9 cellular contexts compared by ENCODE assay signal in genomic region chr1:39213511-39214002, GRCh38. TPM values are rescaled to one million over a fixed set of nuclear protein-coding genes. Genes with fewer than 3 reads are reported as not detected.
DNase-seq lines count a peak whose midpoint lies in the region; TF ChIP-seq lines count a peak whose summit lies in the region.
"Had no signal": no experiment of that assay in that cellular context is flagged by ENCODE, and none has a peak within 500 bp of the region (broad histone marks: within the 10 kb centered on the region; RNA-seq: fewer than 3 reads in every experiment).

No MANE protein-coding gene starts in this region.

- H4K5ac ChIP-seq in mesendoderm (ENCODE audit: low read length), result no peak overlapping the region

- H3K56ac ChIP-seq in mesendoderm (ENCODE audit: low read length), result peak overlapping the region; percentile 34

- H3K36me3 Mint-ChIP-seq in MCF 10A (ENCODE audit: insufficient read depth, unreplicated experiment), result no peaks in the 10 kb centered on the region

- H3K4me2 ChIP-seq in mesendoderm (ENCODE audit: low read length), result no peak overlapping the region

- no CpG with 5 or more reads among the region's 7 CpGs for WGBS in mesendoderm (ENCODE audit: extremely low coverage, insufficient coverage, low lambda C conversion rate)

- H3K23ac ChIP-seq in mesendoderm (ENCODE audit: low read length), result no peak overlapping the region

- H2BK5ac ChIP-seq in mesendoderm (ENCODE audit: low read length), result no peak overlapping the region

- TF ChIP-seq CTCF in breast epithelium (IDR thresholded peaks at IDR 0.05) (no peak), MCF 10A (IDR thresholded peaks at IDR 0.05; ENCODE audit: unreplicated experiment) (no peak), brain microvascular endothelial cell (IDR thresholded peaks at IDR 0.05; ENCODE audit: low read depth, low read length, missing control alignments) (no peak), uterus (IDR thresholded peaks at IDR 0.05) (no peak)

- in situ Hi-C loops in brain microvascular endothelial cell (cut with HindIII; ENCODE audit: low pct_ligation_motif_present, low sequenced_read_pairs), result no loop called here

- POLR2A ChIA-PET in MCF 10A (lab: Yijun Ruan, JAX), result interaction anchor here (1.0 to 4.9 kb wide), 6 partner anchors 8 to 62 kb away, joined by 3 to 39 read pairs (median 10); partner anchors contain the start of gene MACF1

- H3K9me3 ChIP-seq in breast epithelium (no peaks in the 10 kb centered on the region), uterus (no peaks in the 10 kb centered on the region)

- H3K4me1 ChIP-seq in breast epithelium (peaks cover 0 to 10% of the 10 kb centered on the region in 2 donors), mesendoderm (ENCODE audit: control insufficient read depth, low read depth, low read length) (peaks cover 16% of the 10 kb centered on the region), uterus (peaks cover 5 to 11% of the 10 kb centered on the region in 2 donors)

- H3K27me3 ChIP-seq in breast epithelium (no peaks in the 10 kb centered on the region), brain microvascular endothelial cell (replicated peaks) (no peaks in the 10 kb centered on the region), mesendoderm (ENCODE audit: insufficient read depth, low read length, poor library complexity) (no peaks in the 10 kb centered on the region), uterus (no peaks in the 10 kb centered on the region)

- no TSS peak for BruUV-seq in MCF 10A (replicated peaks; lab: Mats Ljungman, UMichigan)

- CTCF ChIA-PET in MCF 10A (lab: Yijun Ruan, JAX), result interaction anchor here (0.6 to 3.9 kb wide), 6 partner anchors 9 to 66 kb away, joined by 3 to 21 read pairs (median 6); partner anchors contain the start of gene MACF1

- H3K4me1 Mint-ChIP-seq in MCF 10A (ENCODE audit: insufficient read depth, unreplicated experiment), result peaks cover 32% of the 10 kb centered on the region

- H3K9ac ChIP-seq in mesendoderm (ENCODE audit: low read length), result no peak overlapping the region

- H3K27me3 Mint-ChIP-seq in MCF 10A (ENCODE audit: insufficient read depth, unreplicated experiment), result no peaks in the 10 kb centered on the region

- H3K79me1 ChIP-seq in mesendoderm (ENCODE audit: low read length), result peaks cover 8% of the 10 kb centered on the region

- no peak overlapping the region for H3K4me3 ChIP-seq in breast epithelium
- no peak overlapping the region for H3K4me3 ChIP-seq in brain microvascular endothelial cell (ENCODE audit: low read depth, low read length)
- H3K4me3 ChIP-seq in mesendoderm (ENCODE audit: low read length), result no peak overlapping the region
- no peak overlapping the region for H3K4me3 ChIP-seq in uterus

- no peak overlapping the region for H3K4me3 Mint-ChIP-seq in MCF 10A (ENCODE audit: unreplicated experiment)

- H3K27ac Mint-ChIP-seq in MCF 10A (ENCODE audit: low read depth, unreplicated experiment), result no peak overlapping the region

- H3K18ac ChIP-seq in mesendoderm (ENCODE audit: low read length), result peak overlapping the region; percentile 46

- no peak overlapping the region for H3K4ac ChIP-seq in mesendoderm (ENCODE audit: low read depth, low read length)

- H2AK5ac ChIP-seq in mesendoderm (ENCODE audit: low read length), result no peak overlapping the region

- peak overlapping the region; percentile 66 to 86 for H3K27ac ChIP-seq in breast epithelium
- peak overlapping the region; percentile 60 for H3K27ac ChIP-seq in brain microvascular endothelial cell
- H3K27ac ChIP-seq in mesendoderm (ENCODE audit: low read depth, low read length), result peak overlapping the region; percentile 66
- H3K27ac ChIP-seq in uterus, result peak overlapping the region; percentile 64 to 74

- no peak overlapping the region for H2BK120ac ChIP-seq in mesendoderm (ENCODE audit: low read depth, low read length)

- H3K79me2 ChIP-seq in mesendoderm (ENCODE audit: control insufficient read depth, insufficient read depth, low read length), result peaks cover 4% of the 10 kb centered on the region

- no peak for DNase-seq in breast epithelium (ENCODE audit: low spot score in 2 of 2)
- DNase-seq in MCF 10A (ENCODE audit: unreplicated experiment), result no peak
- DNase-seq in brain microvascular endothelial cell, result peak; percentile 54
- DNase-seq in mesendoderm, result peak; percentile 57
- DNase-seq in uterus, result no peak
- DNase-seq in cerebellum (ENCODE audit: low spot score), result no peak
- no peak for DNase-seq in GDM1 (lab: John Stamatoyannopoulos, UW)
- DNase-seq in central memory CD4-positive, alpha-beta T cell, result no peak
- DNase-seq: NCI-H345 had no signal

- no peak overlapping the region for H4K8ac ChIP-seq in mesendoderm (ENCODE audit: low read depth, low read length)

- H3K36me3 ChIP-seq in breast epithelium, result no peaks in the 10 kb centered on the region
- H3K36me3 ChIP-seq in brain microvascular endothelial cell (replicated peaks), result peaks cover 4% of the 10 kb centered on the region
- H3K36me3 ChIP-seq in mesendoderm (ENCODE audit: control insufficient read depth, insufficient read depth, low read length), result no peaks in the 10 kb centered on the region
- no peaks in the 10 kb centered on the region for H3K36me3 ChIP-seq in uterus

- no peak overlapping the region for H2BK15ac ChIP-seq in mesendoderm (replicated peaks; ENCODE audit: low read depth)

- H3K9me3 Mint-ChIP-seq in MCF 10A (ENCODE audit: unreplicated experiment), result no peaks in the 10 kb centered on the region

- intact Hi-C loops in breast epithelium (cut with DNase I; ENCODE audit: low total_unique reads), result loop anchor here (10.0 kb wide), 1 partner anchor 1369 kb away; no protein-coding TSS in a partner anchor
- intact Hi-C loops in MCF 10A (cut with micrococcal nuclease), result no loop called here
- intact Hi-C loops in uterus (cut with DNase I; ENCODE audit: low total_unique reads), result no loop called here

- TF ChIP-seq POLR2A in breast epithelium (IDR thresholded peaks at IDR 0.05), result no peak
- no peak for TF ChIP-seq POLR2A in uterus (IDR thresholded peaks at IDR 0.05)

RNA-seq across cellular contexts. Expression of gene MACF1, which starts 9.1 kb away (rescaled TPM):
- total RNA-seq in breast epithelium (100 to 1,000 TPM; 279 to 350 (median 325) TPM), MCF 10A (2022) (188 and 197 TPM in 2 replicates), uterus (100 to 1,000 TPM; 210 to 602 (median 573) TPM), cerebellum (417 TPM)
- polyA plus RNA-seq in mesendoderm (2013, experiment 1 of 2), result 104 TPM
- 101 TPM for polyA plus RNA-seq in mesendoderm (2013, experiment 2 of 2)

Comparison
In these comparisons a context has a peak if more than half of its experiments do, and no peak if none do; other contexts are left out.
1. DNase-seq: peak in brain microvascular endothelial cell (single experiment) and mesendoderm (single experiment); none in breast epithelium (0 of 2), MCF 10A (single experiment), uterus (0 of 2), cerebellum (single experiment), GDM1 (single experiment) and central memory CD4-positive, alpha-beta T cell (single experiment).
2. Peak in every context shown above with its lines, with median percentiles within 50 percentile points of each other: H3K27ac ChIP-seq.